In genomic region chr10:15321431-15322321, GRCh38 we compare ENCODE assay signal across 17 cellular contexts. TPM values are rescaled to one million over a fixed set of nuclear protein-coding genes. Genes with fewer than 3 reads are reported as not detected.
DNase-seq lines count a peak whose midpoint lies in the region; ATAC-seq and TF ChIP-seq lines count a peak whose summit lies in the region.
"Had no signal": no experiment of that assay in that cellular context is flagged by ENCODE, and none has a peak within 500 bp of the region (broad histone marks: within the 10 kb centered on the region; RNA-seq: fewer than 3 reads in every experiment).

No MANE protein-coding gene starts in this region.

- H3K27ac ChIP-seq in SJCRH30, result no peak overlapping the region
- H3K27ac ChIP-seq: colonic mucosa, foreskin keratinocyte, RWPE1 had no signal

- H3K27me3 ChIP-seq in SJCRH30, result no peaks in the 10 kb centered on the region
- H3K27me3 ChIP-seq: colonic mucosa, foreskin keratinocyte had no signal

- H3K4me3 ChIP-seq in AG10803 (ENCODE audit: low read length) (no peak overlapping the region), SJCRH30 (no peak overlapping the region), mucosa of descending colon (no peak overlapping the region)
- H3K4me3 ChIP-seq: colonic mucosa had no signal

- no peaks in the 10 kb centered on the region for H3K27me3 Mint-ChIP-seq in activated CD4-positive, alpha-beta memory T cell treated with anti-CD3 and anti-CD28 coated beads for 36 hours
- H3K27me3 Mint-ChIP-seq: stimulated activated naive CD8-positive, alpha-beta T cell treated with anti-CD3 and anti-CD28 coated beads, Interleukin-15, Interleukin-2, amounts not matched to agents 100 ng/mL and 50 ng/mL, for 24 hours had no signal

- H3K4me1 ChIP-seq in SJCRH30, result peaks cover 24% of the 10 kb centered on the region
- H3K4me1 ChIP-seq in mucosa of descending colon (ENCODE audit: low read depth), result peaks cover 11% of the 10 kb centered on the region
- H3K4me1 ChIP-seq: colonic mucosa, foreskin keratinocyte had no signal

- no peak overlapping the region for H3K27ac Mint-ChIP-seq in activated CD4-positive, alpha-beta memory T cell treated with anti-CD3 and anti-CD28 coated beads for 36 hours
- H3K27ac Mint-ChIP-seq: IgD-negative memory B cell; stimulated activated naive CD8-positive, alpha-beta T cell treated with anti-CD3 and anti-CD28 coated beads, Interleukin-15, Interleukin-2, amounts not matched to agents 100 ng/mL and 50 ng/mL, for 24 hours had no signal

- peak; percentile 10 for ATAC-seq in mucosa of descending colon
- no peak for ATAC-seq in GM18907 (IDR thresholded peaks at IDR 0.05; ENCODE audit: unreplicated experiment)
- ATAC-seq: foreskin keratinocyte had no signal

- intact Hi-C loops in mucosa of descending colon (cut with DNase I, micrococcal nuclease), result no loop called here
- intact Hi-C loops in activated CD4-positive, alpha-beta memory T cell treated with anti-CD3 and anti-CD28 coated beads for 36 hours (cut with micrococcal nuclease), result no loop called here

- H3K4me3 Mint-ChIP-seq in activated CD4-positive, alpha-beta memory T cell treated with anti-CD3 and anti-CD28 coated beads for 36 hours, result no peak overlapping the region
- H3K4me3 Mint-ChIP-seq: IgD-negative memory B cell; stimulated activated naive CD8-positive, alpha-beta T cell treated with anti-CD3 and anti-CD28 coated beads, Interleukin-15, Interleukin-2, amounts not matched to agents 100 ng/mL and 50 ng/mL, for 24 hours had no signal

- POLR2A ChIA-PET in activated CD4-positive, alpha-beta memory T cell treated with anti-CD3 and anti-CD28 coated beads for 36 hours (lab: Charles Lee), result no interaction called here

- no peaks in the 10 kb centered on the region for H3K4me1 Mint-ChIP-seq in activated CD4-positive, alpha-beta memory T cell treated with anti-CD3 and anti-CD28 coated beads for 36 hours (ENCODE audit: low read depth)
- H3K4me1 Mint-ChIP-seq: IgD-negative memory B cell had no signal

- CTCF ChIA-PET in activated CD4-positive, alpha-beta memory T cell treated with anti-CD3 and anti-CD28 coated beads for 36 hours (lab: Charles Lee), result no interaction called here

- H3K36me3 Mint-ChIP-seq in activated CD4-positive, alpha-beta memory T cell treated with anti-CD3 and anti-CD28 coated beads for 36 hours, result no peaks in the 10 kb centered on the region
- H3K36me3 Mint-ChIP-seq: IgD-negative memory B cell had no signal

- TF ChIP-seq CTCF in AG10803 (conservative IDR thresholded peaks at IDR 0.05; ENCODE audit: low read length) (no peak), mucosa of descending colon (IDR thresholded peaks at IDR 0.05) (no peak)

- peak; percentile 61 for DNase-seq in AG10803 (ENCODE audit: low read depth)
- peak; percentile 22 to 52 for DNase-seq in SJCRH30
- DNase-seq in fibroblast of peridontal ligament (ENCODE audit: extremely low read depth), result peak; percentile 75
- DNase-seq in mucosa of descending colon, result no peak
- no peak for DNase-seq in amniotic stem cell (lab: John Stamatoyannopoulos, UW)
- DNase-seq in activated CD4-positive, alpha-beta memory T cell treated with anti-CD3 and anti-CD28 coated beads for 36 hours, result no peak
- DNase-seq in MV-4-11 (lab: John Stamatoyannopoulos, UW), result no peak
- DNase-seq: C1 segment of cervical spinal cord, colonic mucosa, foreskin keratinocyte, NCI-H1417, NCI-H526, T-helper 9 cell had no signal

- peaks cover 3% of the 10 kb centered on the region; the same call in 1 of the 2 replicates for H3K9me3 ChIP-seq in SJCRH30 (replicated peaks)
- no peaks in the 10 kb centered on the region for H3K9me3 ChIP-seq in mucosa of descending colon
- H3K9me3 ChIP-seq: colonic mucosa had no signal

- H3K9me3 Mint-ChIP-seq in activated CD4-positive, alpha-beta memory T cell treated with anti-CD3 and anti-CD28 coated beads for 36 hours, result no peaks in the 10 kb centered on the region
- H3K9me3 Mint-ChIP-seq: stimulated activated naive CD8-positive, alpha-beta T cell treated with anti-CD3 and anti-CD28 coated beads, Interleukin-15, Interleukin-2, amounts not matched to agents 100 ng/mL and 50 ng/mL, for 24 hours had no signal

- H3K36me3 ChIP-seq in SJCRH30 (no peaks in the 10 kb centered on the region), mucosa of descending colon (ENCODE audit: low read depth) (no peaks in the 10 kb centered on the region)
- H3K36me3 ChIP-seq: colonic mucosa had no signal

RNA-seq across cellular contexts. Expression of gene FAM171A1, which starts 49.4 kb away (rescaled TPM):
- 19.6 and 22.3 TPM in 2 replicates for total RNA-seq in SJCRH30 (2014; rRNA removed; shearing (Covaris generic))
- 10 to 100 TPM; 33.7 to 60.7 (median 50.4) TPM for total RNA-seq in mucosa of descending colon
- total RNA-seq in activated CD4-positive, alpha-beta memory T cell treated with anti-CD3 and anti-CD28 coated beads for 36 hours, result 1 to 10 TPM; 3.3 to 4.0 TPM

Comparison
In these comparisons a context has a peak if more than half of its experiments do, and no peak if none do; other contexts are left out.
1. DNase-seq: peak in AG10803 (single experiment), SJCRH30 (2 of 2) and fibroblast of peridontal ligament (single experiment); none in mucosa of descending colon (0 of 3), amniotic stem cell (single experiment), activated CD4-positive, alpha-beta memory T cell treated with anti-CD3 and anti-CD28 coated beads for 36 hours (single experiment) and MV-4-11 (single experiment).